8 cellular contexts compared by ENCODE assay signal in the genomic region with DNA sequence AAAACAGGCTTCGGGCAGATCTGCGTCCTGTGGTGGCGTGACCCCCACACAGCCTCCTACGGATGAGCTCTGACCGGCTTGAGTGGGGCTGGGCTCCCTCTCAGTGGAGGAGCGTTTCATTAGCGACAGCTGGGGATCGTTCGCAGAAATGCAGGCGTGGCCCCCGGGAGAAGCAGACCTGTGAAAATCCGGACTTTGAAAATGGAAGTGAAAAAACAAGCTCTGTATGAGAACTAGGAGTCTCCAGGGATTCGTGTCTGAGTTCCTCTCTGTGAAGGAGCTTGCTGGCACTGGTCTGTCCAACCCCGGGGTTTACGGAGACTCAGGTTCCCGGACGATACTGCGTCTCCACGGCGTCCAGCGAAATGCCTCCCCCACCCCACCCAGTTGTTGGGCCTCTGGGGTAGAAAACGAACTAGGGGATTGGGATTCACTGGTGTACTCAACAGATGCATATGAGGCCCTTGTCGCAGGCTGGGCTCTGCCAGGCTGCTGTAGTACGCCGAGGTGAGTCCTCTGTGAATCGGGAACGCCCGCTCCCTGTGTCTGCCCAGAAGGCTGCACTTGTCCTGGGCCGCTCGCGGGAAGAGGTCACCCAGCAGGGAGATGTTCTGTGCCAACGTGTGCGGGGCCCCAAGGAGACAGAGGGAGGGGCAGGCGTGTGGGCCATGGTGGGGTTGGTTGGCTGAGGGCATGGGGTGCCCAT.
A peak's percentile ranks its signal among the peaks of the same experiment; 100 is the strongest.
DNase-seq lines count a peak whose midpoint lies in the region; ATAC-seq, FAIRE-seq and TF ChIP-seq lines count a peak whose summit lies in the region.
"Not testable (repeated sequence)": the region's sequence is repeated elsewhere in the genome, so short reads cannot be mapped to it uniquely, and the experiment has no call there.

No MANE protein-coding gene starts in this region.

- H3K4me1 Mint-ChIP-seq in astrocyte (ENCODE audit: low read depth, unreplicated experiment): peaks cover 11% of the 10 kb centered on the region

- not testable (repeated sequence) for H3K4me3 Mint-ChIP-seq in astrocyte (ENCODE audit: unreplicated experiment)

- intact Hi-C loops in mucosa of descending colon (cut with DNase I, micrococcal nuclease): not testable (repeated sequence)
- intact Hi-C loops in sigmoid colon (cut with DNase I): loop anchor here (10.0 kb wide), 1 partner anchor 318 kb away; no protein-coding TSS in a partner anchor

- H3K9ac ChIP-seq in astrocyte (ENCODE audit: low read length): peak overlapping the region; percentile 38

- not testable (repeated sequence) for H3K27ac ChIP-seq in astrocyte (ENCODE audit: low read depth, low read length)
- H3K27ac ChIP-seq in sigmoid colon (peak overlapping the region; percentile 59 to 77 (median 60)), urinary bladder (ENCODE audit: low read depth) (peak overlapping the region; percentile 74)

- not testable (repeated sequence) for H3K27me3 Mint-ChIP-seq in astrocyte (ENCODE audit: low read depth, unreplicated experiment)

- ATAC-seq in mucosa of descending colon: peak; percentile 32

- not testable (repeated sequence) for H4K20me1 ChIP-seq in astrocyte (ENCODE audit: insufficient read depth, low read length)

- 51 to 55% methylated on average over 34 of the region's 34 CpGs for WGBS in sigmoid colon, 2 donors
- 42% methylated on average over 34 of the region's 34 CpGs for WGBS in urinary bladder

- DNase-seq in EH (ENCODE audit: low read depth): peak; percentile 90
- DNase-seq in NCI-H2171 treated with DMSO at 0.1 percent for 48 hours (lab: John Stamatoyannopoulos, UW): peak; percentile 68
- DNase-seq in astrocyte (ENCODE audit: low read depth): peak; percentile 44
- peak; percentile 36 for DNase-seq in fibroblast of gingiva (ENCODE audit: low read depth)
- peak; percentile 63 for DNase-seq in hepatic stellate cell (ENCODE audit: low spot score)
- peak in 1 of 3 donors; percentile 51 for DNase-seq in mucosa of descending colon
- peak; percentile 88 for DNase-seq in sigmoid colon

- not testable (repeated sequence) for H2AFZ ChIP-seq in astrocyte (ENCODE audit: low read depth, low read length)

- H3K4me1 ChIP-seq in astrocyte (ENCODE audit: insufficient read depth, low read length) (peaks cover 12% of the 10 kb centered on the region), sigmoid colon (peaks cover 0 to 42% (median 40%) of the 10 kb centered on the region in 4 donors)
- H3K4me1 ChIP-seq in mucosa of descending colon (ENCODE audit: low read depth); urinary bladder (ENCODE audit: insufficient read depth): not testable (repeated sequence)

- not testable (repeated sequence) for H3K4me2 ChIP-seq in astrocyte (ENCODE audit: low read length)

- H3K9me3 Mint-ChIP-seq in astrocyte (ENCODE audit: unreplicated experiment): not testable (repeated sequence)

- H3K79me2 ChIP-seq in astrocyte (ENCODE audit: insufficient read depth, low read length): not testable (repeated sequence)

- H3K9me3 ChIP-seq in astrocyte (ENCODE audit: insufficient read depth, low read depth, low read length); mucosa of descending colon; sigmoid colon: not testable (repeated sequence)

- not testable (repeated sequence) for H3K36me3 Mint-ChIP-seq in astrocyte (ENCODE audit: low read depth, unreplicated experiment)

- H3K27me3 ChIP-seq in astrocyte (ENCODE audit: insufficient read depth, low read length); sigmoid colon: not testable (repeated sequence)

- H3K4me3 ChIP-seq in astrocyte (ENCODE audit: insufficient read depth, low read depth, low read length); mucosa of descending colon; sigmoid colon; urinary bladder (ENCODE audit: low read depth, low read length): not testable (repeated sequence)

- not testable (repeated sequence) for FAIRE-seq in astrocyte (lab: Jason Lieb, UNC)

- not testable (repeated sequence) for H3K36me3 ChIP-seq in astrocyte (ENCODE audit: insufficient read depth, low read length); mucosa of descending colon (ENCODE audit: low read depth); sigmoid colon; urinary bladder (ENCODE audit: insufficient read depth)

- not testable (repeated sequence) for TF ChIP-seq EP300 in sigmoid colon (IDR thresholded peaks at IDR 0.05)

- TF ChIP-seq POLR2A in sigmoid colon (IDR thresholded peaks at IDR 0.05): not testable (repeated sequence)

- TF ChIP-seq CTCF in astrocyte (IDR thresholded peaks at IDR 0.05; ENCODE audit: insufficient read depth, low read depth, low read length); mucosa of descending colon (IDR thresholded peaks at IDR 0.05); sigmoid colon (IDR thresholded peaks at IDR 0.05): not testable (repeated sequence)

- not testable (repeated sequence) for H3K27ac Mint-ChIP-seq in astrocyte (ENCODE audit: unreplicated experiment)
